ENCODE assay signal across 28 cellular contexts in the genomic region with DNA sequence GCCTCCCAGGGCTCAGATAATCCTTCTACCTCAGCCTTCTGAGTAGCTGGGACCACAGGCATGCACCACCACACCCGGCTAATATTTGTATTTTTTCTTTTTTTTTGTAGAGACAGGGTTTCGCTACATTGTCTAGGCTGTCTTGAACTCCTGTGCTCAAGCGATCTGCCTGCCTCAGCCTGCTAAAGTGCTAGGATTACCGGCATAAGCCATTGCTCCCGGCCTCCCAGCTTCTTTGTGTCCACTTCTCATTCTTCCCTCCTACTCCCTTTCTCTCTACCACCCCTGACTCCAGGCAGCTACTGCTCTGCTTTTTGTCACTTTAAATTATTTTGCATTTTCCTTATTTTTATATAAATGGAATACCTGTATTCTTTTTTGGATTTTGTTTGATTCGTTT.
"Had no signal": no experiment of that assay in that cellular context is flagged by ENCODE, and none has a peak within 500 bp of the region (broad histone marks: within the 10 kb centered on the region; RNA-seq: fewer than 3 reads in every experiment).

No MANE protein-coding gene starts in this region.

- H3K27me3 Mint-ChIP-seq: effector memory CD8-positive, alpha-beta T cell; naive B cell; natural killer cell treated with Interleukin-12 subunit alpha and Interleukin-12 subunit beta and Interleukin-15 and Interleukin-18, amount 100 ng/mL, for 72 hours; progenitor cell of endocrine pancreas; stimulated activated naive CD8-positive, alpha-beta T cell treated with anti-CD3 and anti-CD28 coated beads, Interleukin-15, amount 100 ng/mL, for 72 hours had no signal

- DNase-seq: dermis blood vessel endothelial cell; effector memory CD8-positive, alpha-beta T cell; erythroblast; head of caudate nucleus; left cardiac atrium; left lung; mesenchymal stem cell; mucosa of descending colon; naive B cell; stimulated activated CD4-positive, alpha-beta T cell treated with anti-CD3 and anti-CD28 coated beads, Interleukin-15, amount 100 ng/mL, for 24 hours; stimulated activated CD4-positive, alpha-beta T cell treated with anti-CD3 and anti-CD28 coated beads, Interleukin-2, amount 100 ng/mL, for 48 hours; stimulated activated naive CD4-positive, alpha-beta T cell; stimulated activated naive CD8-positive, alpha-beta T cell treated with anti-CD3 and anti-CD28 coated beads, Interleukin-15, amount 100 ng/mL, for 72 hours; transverse colon; upper lobe of right lung; uterus had no signal

- H3K36me3 ChIP-seq: left lung, suprapubic skin, transverse colon, upper lobe of right lung, uterus had no signal

- H2AFZ ChIP-seq: parathyroid adenoma had no signal

- H3K9ac ChIP-seq: parathyroid adenoma had no signal

- H3K9me3 Mint-ChIP-seq: effector memory CD8-positive, alpha-beta T cell; naive B cell; natural killer cell treated with Interleukin-12 subunit alpha and Interleukin-12 subunit beta and Interleukin-15 and Interleukin-18, amount 100 ng/mL, for 72 hours; stimulated activated naive CD8-positive, alpha-beta T cell treated with anti-CD3 and anti-CD28 coated beads, Interleukin-15, amount 100 ng/mL, for 72 hours had no signal

- FAIRE-seq: endometrium, frontal cortex, islet of Langerhans had no signal

- H3K4me1 ChIP-seq: left lung, parathyroid adenoma, suprapubic skin, transverse colon, upper lobe of right lung, uterus had no signal

- H3K79me2 ChIP-seq: parathyroid adenoma had no signal

- H3K36me3 Mint-ChIP-seq: natural killer cell treated with Interleukin-12 subunit alpha and Interleukin-12 subunit beta and Interleukin-15 and Interleukin-18, amount 100 ng/mL, for 72 hours had no signal

- H3K27me3 ChIP-seq: left lung, suprapubic skin, transverse colon, upper lobe of right lung, uterus had no signal

- H3K4me1 Mint-ChIP-seq: mesothelial cell of epicardium, neural crest cell had no signal

- H3K9me3 ChIP-seq: left lung, mucosa of descending colon, suprapubic skin, transverse colon, upper lobe of right lung, uterus had no signal

- H3K4me3 ChIP-seq: coronary artery, left lung, mucosa of descending colon, skin epidermis, suprapubic skin, transverse colon, upper lobe of right lung, uterus had no signal

- ATAC-seq: effector memory CD8-positive, alpha-beta T cell; left cardiac atrium; left lung; mucosa of descending colon; natural killer cell treated with Interleukin-12 subunit alpha and Interleukin-12 subunit beta and Interleukin-15 and Interleukin-18, amount 100 ng/mL, for 72 hours; sciatic nerve; stimulated activated naive CD8-positive, alpha-beta T cell treated with anti-CD3 and anti-CD28 coated beads, Interleukin-15, amount 100 ng/mL, for 72 hours; upper lobe of right lung had no signal

- H3K4me3 Mint-ChIP-seq: effector memory CD8-positive, alpha-beta T cell; mesothelial cell of epicardium; naive B cell; natural killer cell treated with Interleukin-12 subunit alpha and Interleukin-12 subunit beta and Interleukin-15 and Interleukin-18, amount 100 ng/mL, for 72 hours; neural crest cell; stimulated activated naive CD8-positive, alpha-beta T cell treated with anti-CD3 and anti-CD28 coated beads, Interleukin-15, amount 100 ng/mL, for 72 hours had no signal

- H3K27ac Mint-ChIP-seq: mesothelial cell of epicardium; natural killer cell treated with Interleukin-12 subunit alpha and Interleukin-12 subunit beta and Interleukin-15 and Interleukin-18, amount 100 ng/mL, for 72 hours; progenitor cell of endocrine pancreas; stimulated activated naive CD8-positive, alpha-beta T cell treated with anti-CD3 and anti-CD28 coated beads, Interleukin-15, amount 100 ng/mL, for 72 hours had no signal

- H3K27ac ChIP-seq: coronary artery, left lung, parathyroid adenoma, skin epidermis, suprapubic skin, transverse colon, upper lobe of right lung, uterus had no signal
